ENCODE assay signal across 9 cellular contexts in genomic region chr3:42094128-42094527, GRCh38. TPM values are rescaled to one million over a fixed set of nuclear protein-coding genes. Genes with fewer than 3 reads are reported as not detected.
A peak's percentile ranks its signal among the peaks of the same experiment; 100 is the strongest.
DNase-seq lines count a peak whose midpoint lies in the region; ATAC-seq and TF ChIP-seq lines count a peak whose summit lies in the region.
"Had no signal": no experiment of that assay in that cellular context is flagged by ENCODE, and none has a peak within 500 bp of the region (broad histone marks: within the 10 kb centered on the region; RNA-seq: fewer than 3 reads in every experiment).

No MANE protein-coding gene starts in this region.

- H3K27me3 Mint-ChIP-seq in activated naive CD8-positive, alpha-beta T cell treated with anti-CD3 and anti-CD28 coated beads, Interleukin-2, amount 50 U/mL, for 24 hours = no peaks in the 10 kb centered on the region
- H3K27me3 Mint-ChIP-seq in endothelial cell (ENCODE audit: unreplicated experiment) = peaks cover 6% of the 10 kb centered on the region

- no peaks in the 10 kb centered on the region for H3K9me3 Mint-ChIP-seq in activated naive CD8-positive, alpha-beta T cell treated with anti-CD3 and anti-CD28 coated beads, Interleukin-2, amount 50 U/mL, for 24 hours
- no peaks in the 10 kb centered on the region for H3K9me3 Mint-ChIP-seq in endothelial cell (ENCODE audit: unreplicated experiment)

- DNase-seq in stimulated activated CD4-positive, alpha-beta T cell treated with anti-CD3 and anti-CD28 coated beads, Interleukin-15, amount 100 ng/mL, for 24 hours = peak; percentile 17
- DNase-seq in stimulated activated CD4-positive, alpha-beta T cell treated with anti-CD3 and anti-CD28 coated beads, Interleukin-4, amount 100 ng/mL, for 24 hours = no peak
- DNase-seq in activated naive CD8-positive, alpha-beta T cell treated with anti-CD3 and anti-CD28 coated beads, Interleukin-2, amount 50 U/mL, for 24 hours = no peak
- DNase-seq in NCI-H510A (lab: John Stamatoyannopoulos, UW) (no peak), D341Med (ENCODE audit: low spot score) (no peak), endothelial cell (ENCODE audit: low spot score) (no peak)
- DNase-seq: NCI-H82 had no signal

- peak; percentile 72 for ATAC-seq in HG02870 (IDR thresholded peaks at IDR 0.05; ENCODE audit: unreplicated experiment)
- ATAC-seq in activated naive CD8-positive, alpha-beta T cell treated with anti-CD3 and anti-CD28 coated beads, Interleukin-2, amount 50 U/mL, for 24 hours = peak; percentile 20
- ATAC-seq in HG02973 (IDR thresholded peaks at IDR 0.05; ENCODE audit: unreplicated experiment) = no peak

- no peak overlapping the region for H3K4me3 Mint-ChIP-seq in activated naive CD8-positive, alpha-beta T cell treated with anti-CD3 and anti-CD28 coated beads, Interleukin-2, amount 50 U/mL, for 24 hours
- H3K4me3 Mint-ChIP-seq in endothelial cell (ENCODE audit: unreplicated experiment) = no peak overlapping the region

- TF ChIP-seq CTCF in endothelial cell (IDR thresholded peaks at IDR 0.05; ENCODE audit: unreplicated experiment) = no peak

- H3K36me3 Mint-ChIP-seq in activated naive CD8-positive, alpha-beta T cell treated with anti-CD3 and anti-CD28 coated beads, Interleukin-2, amount 50 U/mL, for 24 hours (ENCODE audit: low read depth) = peaks cover 33% of the 10 kb centered on the region
- H3K36me3 Mint-ChIP-seq in endothelial cell (ENCODE audit: low read depth, unreplicated experiment) = peaks cover 29% of the 10 kb centered on the region

- H3K4me1 Mint-ChIP-seq in activated naive CD8-positive, alpha-beta T cell treated with anti-CD3 and anti-CD28 coated beads, Interleukin-2, amount 50 U/mL, for 24 hours = peaks cover 91% of the 10 kb centered on the region
- peaks cover 22% of the 10 kb centered on the region for H3K4me1 Mint-ChIP-seq in endothelial cell (ENCODE audit: unreplicated experiment)

- peak overlapping the region; percentile 80 for H3K27ac Mint-ChIP-seq in activated naive CD8-positive, alpha-beta T cell treated with anti-CD3 and anti-CD28 coated beads, Interleukin-2, amount 50 U/mL, for 24 hours
- no peak overlapping the region for H3K27ac Mint-ChIP-seq in endothelial cell (ENCODE audit: unreplicated experiment)

RNA-seq across cellular contexts. Expression of gene TRAK1, which starts 3.0 kb away (rescaled TPM):
- total RNA-seq in endothelial cell (ENCODE audit: unreplicated experiment) = 48.2 TPM
